ENCODE assay signal across 24 cellular contexts in genomic region chr12:76547526-76547925, GRCh38.
A peak's percentile ranks its signal among the peaks of the same experiment; 100 is the strongest.
DNase-seq lines count a peak whose midpoint lies in the region; ATAC-seq and TF ChIP-seq lines count a peak whose summit lies in the region.
"Had no signal": no experiment of that assay in that cellular context is flagged by ENCODE, and none has a peak within 500 bp of the region (broad histone marks: within the 10 kb centered on the region; RNA-seq: fewer than 3 reads in every experiment).

No MANE protein-coding gene starts in this region.

- H3K4me3 ChIP-seq in HUES48 (ENCODE audit: low read depth, low read length) = peak overlapping the region; percentile 40; the same call in 1 of the 2 replicates
- H3K4me3 ChIP-seq in iPS-20b (ENCODE audit: low read length) = peak overlapping the region; percentile 23; the same call in 1 of the 2 replicates
- H3K4me3 ChIP-seq: left lung, spleen, transverse colon had no signal

- TF ChIP-seq CTCF in GM20000 (IDR thresholded peaks at IDR 0.05; ENCODE audit: extremely low read depth, missing control alignments) = no peak

- DNase-seq in astrocyte of the hippocampus (ENCODE audit: low read depth, low spot score) (peak; percentile 46), GM20000 (ENCODE audit: low spot score) (no peak), DMS53 treated with DMSO at 0.1 percent for 48 hours (lab: John Stamatoyannopoulos, UW; ENCODE audit: unreplicated experiment) (no peak)
- DNase-seq: activated CD8-positive, alpha-beta T cell treated with anti-CD3 and anti-CD28 coated beads, Interleukin-2, amount 10 ng/mL, durations not matched to agents 7 days and 5 days; activated naive CD4-positive, alpha-beta T cell treated with Interleukin-2 at 50 U/mL for 16 hours; activated T-cell treated with anti-CD3 and anti-CD28 coated beads, Interleukin-2, amount 50 U/mL, for 24 hours; aorta; Calu3; cerebellar nuclear complex; effector memory CD8-positive, alpha-beta T cell; head of caudate nucleus; left lung; NCI-H187 treated with DMSO at 0.1 percent for 48 hours; NCI-H446 treated with DMSO at 0.1 percent for 48 hours; spleen; stimulated activated CD4-positive, alpha-beta T cell treated with anti-CD3 and anti-CD28 coated beads, Interleukin-4, amount 100 ng/mL, for 24 hours; stimulated activated naive CD8-positive, alpha-beta T cell treated with anti-CD3 and anti-CD28 coated beads, Interleukin-15, amount 100 ng/mL, for 72 hours; T1000; transverse colon had no signal

- peak overlapping the region; percentile 58 for H3K27ac Mint-ChIP-seq in stimulated activated memory B cell treated with anti-CD40 and anti-IgM and Interleukin-4, amounts not matched to agents 10 μg/mL and 1 μg/mL and 100 μg/mL, for 72 hours
- H3K27ac Mint-ChIP-seq: activated CD8-positive, alpha-beta T cell treated with anti-CD3 and anti-CD28 coated beads, Interleukin-2, amount 10 ng/mL, durations not matched to agents 7 days and 5 days; activated T-cell treated with anti-CD3 and anti-CD28 coated beads, Interleukin-2, amount 50 U/mL, for 24 hours had no signal

- H3K27me3 Mint-ChIP-seq in stimulated activated memory B cell treated with anti-CD40 and anti-IgM and Interleukin-4, amounts not matched to agents 10 μg/mL and 1 μg/mL and 100 μg/mL, for 72 hours = no peaks in the 10 kb centered on the region
- H3K27me3 Mint-ChIP-seq: activated T-cell treated with anti-CD3 and anti-CD28 coated beads, Interleukin-2, amount 50 U/mL, for 24 hours; effector memory CD8-positive, alpha-beta T cell; stimulated activated naive CD8-positive, alpha-beta T cell treated with anti-CD3 and anti-CD28 coated beads, Interleukin-15, amount 100 ng/mL, for 72 hours had no signal

- no peak for TF ChIP-seq POLR2A in GM18505 (IDR thresholded peaks at IDR 0.05; ENCODE audit: borderline replicate concordance, extremely low read depth, insufficient read depth, insufficient read length)

- H3K36me3 ChIP-seq in HUES48 (ENCODE audit: control insufficient read depth, insufficient read depth, low read length) (no peaks in the 10 kb centered on the region), iPS-20b (ENCODE audit: insufficient read depth, low read depth, low read length) (no peaks in the 10 kb centered on the region)
- H3K36me3 ChIP-seq: left lung, spleen, transverse colon had no signal

- H3K9me3 ChIP-seq in HUES48 (ENCODE audit: control insufficient read depth, insufficient read depth, low read length) (no peaks in the 10 kb centered on the region), iPS-20b (ENCODE audit: insufficient read depth, low read depth, low read length) (no peaks in the 10 kb centered on the region)
- H3K9me3 ChIP-seq: left lung, spleen, transverse colon had no signal

- no peak for ATAC-seq in stimulated activated memory B cell treated with anti-CD40 and anti-IgM and Interleukin-4, amounts not matched to agents 10 μg/mL and 1 μg/mL and 100 μg/mL, for 72 hours
- ATAC-seq in GM18505 (IDR thresholded peaks at IDR 0.05; ENCODE audit: unreplicated experiment) = no peak
- ATAC-seq: activated CD4-positive, CD25-positive, alpha-beta regulatory T cell treated with anti-CD3 and anti-CD28 coated beads, Interleukin-2, amount 50 U/mL, for 24 hours; activated CD8-positive, alpha-beta T cell treated with anti-CD3 and anti-CD28 coated beads, Interleukin-2, amount 10 ng/mL, durations not matched to agents 7 days and 5 days; effector memory CD8-positive, alpha-beta T cell; left lung; stimulated activated naive CD8-positive, alpha-beta T cell treated with anti-CD3 and anti-CD28 coated beads, Interleukin-15, amount 100 ng/mL, for 72 hours had no signal

- H3K36me3 Mint-ChIP-seq in stimulated activated memory B cell treated with anti-CD40 and anti-IgM and Interleukin-4, amounts not matched to agents 10 μg/mL and 1 μg/mL and 100 μg/mL, for 72 hours = peaks cover 13% of the 10 kb centered on the region

- no peak overlapping the region for H3K4me3 Mint-ChIP-seq in stimulated activated memory B cell treated with anti-CD40 and anti-IgM and Interleukin-4, amounts not matched to agents 10 μg/mL and 1 μg/mL and 100 μg/mL, for 72 hours
- H3K4me3 Mint-ChIP-seq: activated CD8-positive, alpha-beta T cell treated with anti-CD3 and anti-CD28 coated beads, Interleukin-2, amount 10 ng/mL, durations not matched to agents 7 days and 5 days; activated T-cell treated with anti-CD3 and anti-CD28 coated beads, Interleukin-2, amount 50 U/mL, for 24 hours had no signal

- H3K4me1 ChIP-seq in HUES48 (ENCODE audit: control insufficient read depth, insufficient read depth, low read length) (peaks cover 76% of the 10 kb centered on the region), iPS-20b (ENCODE audit: insufficient read depth, low read length) (peaks cover 53% of the 10 kb centered on the region)

- H3K27me3 ChIP-seq in HUES48 (ENCODE audit: control insufficient read depth, insufficient read depth, low read length) = no peaks in the 10 kb centered on the region
- no peaks in the 10 kb centered on the region for H3K27me3 ChIP-seq in iPS-20b (ENCODE audit: insufficient read depth, low read length)
- H3K27me3 ChIP-seq: left lung, spleen had no signal

- H3K9ac ChIP-seq in HUES48 (ENCODE audit: low read depth, low read length) = no peak overlapping the region
- peak overlapping the region; percentile 32; the same call in 1 of the 2 replicates for H3K9ac ChIP-seq in iPS-20b (ENCODE audit: low read depth, low read length)

- H3K27ac ChIP-seq in HUES48 (ENCODE audit: low read depth, low read length) (peak overlapping the region; percentile 52), iPS-20b (ENCODE audit: low read length) (no peak overlapping the region)
- H3K27ac ChIP-seq: left lung, transverse colon had no signal

- peaks cover 73% of the 10 kb centered on the region for H3K4me1 Mint-ChIP-seq in stimulated activated memory B cell treated with anti-CD40 and anti-IgM and Interleukin-4, amounts not matched to agents 10 μg/mL and 1 μg/mL and 100 μg/mL, for 72 hours

- no peaks in the 10 kb centered on the region for H3K9me3 Mint-ChIP-seq in stimulated activated memory B cell treated with anti-CD40 and anti-IgM and Interleukin-4, amounts not matched to agents 10 μg/mL and 1 μg/mL and 100 μg/mL, for 72 hours
- H3K9me3 Mint-ChIP-seq: activated T-cell treated with anti-CD3 and anti-CD28 coated beads, Interleukin-2, amount 50 U/mL, for 24 hours; effector memory CD8-positive, alpha-beta T cell; stimulated activated naive CD8-positive, alpha-beta T cell treated with anti-CD3 and anti-CD28 coated beads, Interleukin-15, amount 100 ng/mL, for 72 hours had no signal
